Comparison of ENCODE assay signal across 18 cellular contexts in genomic region chr17:63438092-63439051, GRCh38. TPM values are rescaled to one million over a fixed set of nuclear protein-coding genes. Genes with fewer than 3 reads are reported as not detected.
A peak's percentile ranks its signal among the peaks of the same experiment; 100 is the strongest.
DNase-seq lines count a peak whose midpoint lies in the region; TF ChIP-seq lines count a peak whose summit lies in the region.
"Had no signal": no experiment of that assay in that cellular context is flagged by ENCODE, and none has a peak within 500 bp of the region (broad histone marks: within the 10 kb centered on the region; RNA-seq: fewer than 3 reads in every experiment).

No MANE protein-coding gene starts in this region.

- no peak overlapping the region for H3K4me2 ChIP-seq in OCI-LY7 (ENCODE audit: low read length)

- no peak overlapping the region for H3K4me3 Mint-ChIP-seq in activated naive CD4-positive, alpha-beta T cell treated with anti-CD3 and anti-CD28 coated beads, Interleukin-2, amount 10 ng/mL, durations not matched to agents 7 days and 5 days
- no peak overlapping the region for H3K4me3 Mint-ChIP-seq in osteocyte (ENCODE audit: unreplicated experiment)

- H2AFZ ChIP-seq in OCI-LY7 (ENCODE audit: low read length), result no peak overlapping the region

- peak overlapping the region; percentile 48 for H3K27ac ChIP-seq in vagina
- H3K27ac ChIP-seq in OCI-LY7 (ENCODE audit: low read depth, low read length, poor library complexity, severe bottlenecking), result no peak overlapping the region

- H3K36me3 ChIP-seq in adipocyte (ENCODE audit: control insufficient read depth, insufficient read depth, low read length, severe bottlenecking) (no peaks in the 10 kb centered on the region), vagina (no peaks in the 10 kb centered on the region), OCI-LY7 (ENCODE audit: insufficient read depth, low read length) (no peaks in the 10 kb centered on the region)

- intact Hi-C loops in vagina (cut with DNase I), result loop anchor here (5.0 kb wide), 1 partner anchor 164 kb away; the partner anchor contains the start of gene TACO1
- intact Hi-C loops in OCI-LY7 (cut with micrococcal nuclease; ENCODE audit: unreplicated experiment), result no loop called here

- H3K9me3 ChIP-seq in adipocyte (ENCODE audit: control insufficient read depth, low read length), result no peaks in the 10 kb centered on the region
- H3K9me3 ChIP-seq in vagina, result no peaks in the 10 kb centered on the region
- H3K9me3 ChIP-seq in OCI-LY7 (ENCODE audit: low read length), result no peaks in the 10 kb centered on the region

- H3K4me3 ChIP-seq in adipocyte (ENCODE audit: low read length), result no peak overlapping the region
- H3K4me3 ChIP-seq in vagina, result peak overlapping the region in 1 of 2 donors; percentile 18
- H3K4me3 ChIP-seq in OCI-LY7 (ENCODE audit: low read depth, low read length, poor library complexity, severe bottlenecking), result no peak overlapping the region

- no TSS peak for BruUV-seq in OCI-LY7 (replicated peaks; lab: Mats Ljungman, UMichigan)

- no peak for TF ChIP-seq POLR2A in vagina (IDR thresholded peaks at IDR 0.05)

- no peaks in the 10 kb centered on the region for H3K9me2 ChIP-seq in OCI-LY7 (ENCODE audit: insufficient read depth, low read length)

- H3K27me3 Mint-ChIP-seq in activated naive CD4-positive, alpha-beta T cell treated with anti-CD3 and anti-CD28 coated beads, Interleukin-2, amount 10 ng/mL, durations not matched to agents 7 days and 5 days, result peaks cover 14% of the 10 kb centered on the region
- H3K27me3 Mint-ChIP-seq in osteocyte (ENCODE audit: unreplicated experiment), result no peaks in the 10 kb centered on the region

- H3K4me1 Mint-ChIP-seq in activated naive CD4-positive, alpha-beta T cell treated with anti-CD3 and anti-CD28 coated beads, Interleukin-2, amount 10 ng/mL, durations not matched to agents 7 days and 5 days, result peaks cover 52% of the 10 kb centered on the region
- H3K4me1 Mint-ChIP-seq in osteocyte (ENCODE audit: unreplicated experiment), result peaks cover 25% of the 10 kb centered on the region

- H3K27me3 ChIP-seq in adipocyte (replicated peaks; ENCODE audit: control insufficient read depth, insufficient read depth, low read length) (no peaks in the 10 kb centered on the region), vagina (no peaks in the 10 kb centered on the region)

- H3K4me1 ChIP-seq in adipocyte (ENCODE audit: control insufficient read depth, insufficient read depth, low read length), result peaks cover 51% of the 10 kb centered on the region
- peaks cover 70% of the 10 kb centered on the region for H3K4me1 ChIP-seq in vagina
- peaks cover 20% of the 10 kb centered on the region for H3K4me1 ChIP-seq in OCI-LY7 (ENCODE audit: insufficient read depth, low read length, poor library complexity, severe bottlenecking)

- H3K27ac Mint-ChIP-seq in activated naive CD4-positive, alpha-beta T cell treated with anti-CD3 and anti-CD28 coated beads, Interleukin-2, amount 10 ng/mL, durations not matched to agents 7 days and 5 days, result peak overlapping the region; percentile 78
- H3K27ac Mint-ChIP-seq in osteocyte (ENCODE audit: unreplicated experiment), result no peak overlapping the region

- no peak for TF ChIP-seq CTCF in vagina (IDR thresholded peaks at IDR 0.05)
- no peak for TF ChIP-seq CTCF in OCI-LY7 (conservative IDR thresholded peaks at IDR 0.05; ENCODE audit: low read length)
- no peak for TF ChIP-seq CTCF in osteocyte (IDR thresholded peaks at IDR 0.05)

- no peak for DNase-seq in activated naive CD4-positive, alpha-beta T cell treated with anti-CD3 and anti-CD28 coated beads, Interleukin-2, amount 10 ng/mL, durations not matched to agents 7 days and 5 days
- DNase-seq in activated naive CD4-positive, alpha-beta T cell treated with Interleukin-2 at 50 U/mL for 16 hours, result no peak
- no peak for DNase-seq in adipocyte (ENCODE audit: low read depth)
- DNase-seq in left kidney (ENCODE audit: low read depth, low spot score), result peak; percentile 41
- DNase-seq in vagina (ENCODE audit: extremely low spot score in 2 of 2), result no peak
- DNase-seq in NAMALWA (ENCODE audit: low spot score), result no peak
- no peak for DNase-seq in OCI-LY7 (ENCODE audit: low spot score)
- no peak for DNase-seq in osteocyte (ENCODE audit: extremely low spot score, unreplicated experiment)
- DNase-seq: activated CD4-positive, alpha-beta T cell treated with anti-CD3 and anti-CD28 coated beads for 48 hours; activated effector memory CD4-positive, alpha-beta T cell treated with Interleukin-2 at 50 U/mL for 16 hours; DMS79; effector CD8-positive, alpha-beta T cell; MM.1S; NCI-H2081; NCI-H82; stimulated activated CD4-positive, alpha-beta T cell treated with anti-CD3 and anti-CD28 coated beads, Interleukin-15, amount 100 ng/mL, for 24 hours; substantia nigra had no signal

- CTCF ChIA-PET in activated naive CD4-positive, alpha-beta T cell treated with anti-CD3 and anti-CD28 coated beads, Interleukin-2, amount 10 ng/mL, durations not matched to agents 7 days and 5 days (lab: Charles Lee), result interaction anchor here (2.3 to 2.5 kb wide), 3 partner anchors 11 to 173 kb away, joined by 9 to 13 read pairs (median 10); no protein-coding TSS in a partner anchor
- CTCF ChIA-PET in OCI-LY7 (lab: Charles Lee; ENCODE audit: unreplicated experiment), result no interaction called here

- POLR2A ChIA-PET in OCI-LY7 (lab: Charles Lee), result interaction anchor here (1.1 kb wide), 1 partner anchor 119 kb away, joined by 3 read pairs; no protein-coding TSS in a partner anchor

- peaks cover 3% of the 10 kb centered on the region for H3K36me3 Mint-ChIP-seq in activated naive CD4-positive, alpha-beta T cell treated with anti-CD3 and anti-CD28 coated beads, Interleukin-2, amount 10 ng/mL, durations not matched to agents 7 days and 5 days
- no peaks in the 10 kb centered on the region for H3K36me3 Mint-ChIP-seq in osteocyte (ENCODE audit: unreplicated experiment)

- no peaks in the 10 kb centered on the region for H4K20me1 ChIP-seq in OCI-LY7 (ENCODE audit: insufficient read depth, low read length)

- H3K9ac ChIP-seq in adipocyte (ENCODE audit: low read length), result peak overlapping the region; percentile 57

- H3K9me3 Mint-ChIP-seq in activated naive CD4-positive, alpha-beta T cell treated with anti-CD3 and anti-CD28 coated beads, Interleukin-2, amount 10 ng/mL, durations not matched to agents 7 days and 5 days, result no peaks in the 10 kb centered on the region
- H3K9me3 Mint-ChIP-seq in osteocyte (ENCODE audit: unreplicated experiment), result no peaks in the 10 kb centered on the region

- no peaks in the 10 kb centered on the region for H3K79me2 ChIP-seq in OCI-LY7 (ENCODE audit: insufficient read depth, low read depth, low read length)

RNA-seq across cellular contexts. Expression of gene CYB561, which starts 7.7 kb away (rescaled TPM):
- total RNA-seq in vagina, result 46.2 TPM
- total RNA-seq in OCI-LY7 (2014; rRNA removed; shearing (Covaris generic)), result not detected in 2 replicates
- not detected in 2 replicates for total RNA-seq in OCI-LY7 (2022)
- total RNA-seq in osteocyte, result 5.7 and 6.1 TPM in 2 replicates

RNA-seq across cellular contexts. Expression of gene ACE, which starts 38.5 kb away (rescaled TPM):
- total RNA-seq in vagina (9.6 TPM), OCI-LY7 (2022) (3.6 and 5.1 TPM in 2 replicates), osteocyte (0.91 and 1.1 TPM in 2 replicates)
- 0.33 and 2.3 TPM in 2 replicates for total RNA-seq in OCI-LY7 (2014; rRNA removed; shearing (Covaris generic))
- total RNA-seq: HT1080 had no signal
